ENCODE assay signal across 28 cellular contexts in genomic region chr12:47969845-47970244, GRCh38. TPM values are rescaled to one million over a fixed set of nuclear protein-coding genes. Genes with fewer than 3 reads are reported as not detected.
"Had no signal": no experiment of that assay in that cellular context is flagged by ENCODE, and none has a peak within 500 bp of the region (broad histone marks: within the 10 kb centered on the region; RNA-seq: fewer than 3 reads in every experiment).

No MANE protein-coding gene starts in this region.

- H3K36me3 ChIP-seq: neural progenitor cell, uterus had no signal

- H3K27me3 ChIP-seq: neutrophil, right lobe of liver, tibial nerve, uterus had no signal

- H3K4me3 ChIP-seq: lung, neural progenitor cell, psoas muscle, right lobe of liver, smooth muscle cell, tibial nerve, uterus had no signal

- H3K27ac ChIP-seq: neural progenitor cell, neutrophil, parathyroid adenoma, psoas muscle, right lobe of liver, tibial nerve, uterus had no signal

- H3K4me1 ChIP-seq: neural progenitor cell, parathyroid adenoma, uterus had no signal

- ATAC-seq: left lobe of liver; natural killer cell; psoas muscle; right lobe of liver; stimulated activated memory B cell treated with anti-CD40 and anti-IgM and Interleukin-4, amounts not matched to agents 10 μg/mL and 1 μg/mL and 100 μg/mL, for 72 hours; stimulated activated naive CD8-positive, alpha-beta T cell treated with anti-CD3 and anti-CD28 coated beads, Interleukin-15, amount 100 ng/mL, for 72 hours had no signal

- DNase-seq: hypothalamus; islet precursor cell; mesendoderm; naive B cell; natural killer cell; nephron progenitor cell; occipital lobe; psoas muscle; right lobe of liver; stimulated activated CD4-positive, alpha-beta T cell treated with anti-CD3 and anti-CD28 coated beads, Interleukin-1b, Interleukin-23, amount 100 ng/mL, for 48 hours; stimulated activated CD4-positive, alpha-beta T cell treated with anti-CD3 and anti-CD28 coated beads, Interleukin-2, amount 100 ng/mL, for 48 hours; stimulated activated CD4-positive, alpha-beta T cell treated with anti-CD3 and anti-CD28 coated beads, Interleukin-4, amount 100 ng/mL, for 4 hours; stimulated activated CD8-positive, alpha-beta memory T cell treated with anti-CD3 and anti-CD28 coated beads, Interleukin-4, amount 100 ng/mL, for 48 hours; stimulated activated naive CD4-positive, alpha-beta T cell treated with Interleukin-2 at 50 U/mL for 16 hours; stimulated activated naive CD8-positive, alpha-beta T cell treated with anti-CD3 and anti-CD28 coated beads, Interleukin-15, amount 100 ng/mL, for 72 hours; substantia nigra; uterus had no signal

- H3K9me3 ChIP-seq: neutrophil, psoas muscle, right lobe of liver, tibial nerve, uterus had no signal

RNA-seq across cellular contexts. Expression of gene COL2A1, which starts 34.4 kb away (rescaled TPM):
- total RNA-seq: mononuclear cell, natural killer cell, posterior vena cava, right lobe of liver, tibial nerve, ureter had no signal
